In genomic region chr1:219304227-219305226, GRCh38 we compare ENCODE assay signal across 11 cellular contexts.
DNase-seq lines count a peak whose midpoint lies in the region; ATAC-seq, FAIRE-seq and TF ChIP-seq lines count a peak whose summit lies in the region.
"Had no signal": no experiment of that assay in that cellular context is flagged by ENCODE, and none has a peak within 500 bp of the region (broad histone marks: within the 10 kb centered on the region; RNA-seq: fewer than 3 reads in every experiment).

No MANE protein-coding gene starts in this region.

- H3K4me2 ChIP-seq in fibroblast of lung (ENCODE audit: extremely low read depth, insufficient read depth, low read length) (peak overlapping the region; percentile 1), smooth muscle cell (no peak overlapping the region)

- no peaks in the 10 kb centered on the region for H3K79me2 ChIP-seq in fibroblast of lung (ENCODE audit: control insufficient read depth, insufficient read depth, low read length)
- H3K79me2 ChIP-seq in smooth muscle cell (ENCODE audit: low read depth), result no peaks in the 10 kb centered on the region

- ATAC-seq in HG02840 (IDR thresholded peaks at IDR 0.05; ENCODE audit: low FRiP score, unreplicated experiment), result no peak
- ATAC-seq: gastrocnemius medialis had no signal

- peak; percentile 61 for DNase-seq in DMS 273 (lab: John Stamatoyannopoulos, UW; ENCODE audit: unreplicated experiment)
- DNase-seq in DMS 273 treated with DMSO at 0.1 percent for 48 hours (lab: John Stamatoyannopoulos, UW), result no peak
- DNase-seq in RCC 7860 (ENCODE audit: low spot score), result peak; percentile 78
- DNase-seq in fibroblast of lung (ENCODE audit: low read depth in 2 of 2), result peak; percentile 44 to 95
- DNase-seq in smooth muscle cell (lab: John Stamatoyannopoulos, UW; ENCODE audit: unreplicated experiment), result no peak
- no peak for DNase-seq in effector CD4-positive, alpha-beta T cell
- no peak for DNase-seq in NCI-H1694 (lab: John Stamatoyannopoulos, UW)
- DNase-seq: gastrocnemius medialis, NCI-H446 treated with DMSO at 0.1 percent for 48 hours had no signal

- H3K27me3 ChIP-seq in fibroblast of lung (ENCODE audit: control insufficient read depth, insufficient read depth, low read length) (no peaks in the 10 kb centered on the region), smooth muscle cell (ENCODE audit: low read depth) (no peaks in the 10 kb centered on the region)
- H3K27me3 ChIP-seq: gastrocnemius medialis had no signal

- H3K27ac ChIP-seq in fibroblast of lung (ENCODE audit: insufficient read depth, low read length), result no peak overlapping the region
- peak overlapping the region; percentile 0 for H3K27ac ChIP-seq in smooth muscle cell (ENCODE audit: low read depth)
- H3K27ac ChIP-seq: 22Rv1, gastrocnemius medialis had no signal

- H3K4me1 ChIP-seq in fibroblast of lung (ENCODE audit: control insufficient read depth, extremely low read depth, insufficient read depth, low read length), result peaks cover 3% of the 10 kb centered on the region
- no peaks in the 10 kb centered on the region for H3K4me1 ChIP-seq in smooth muscle cell (ENCODE audit: low read depth)

- H3F3A ChIP-seq in smooth muscle cell (ENCODE audit: low read depth), result no peaks in the 10 kb centered on the region

- no peaks in the 10 kb centered on the region for H4K20me1 ChIP-seq in fibroblast of lung (ENCODE audit: control insufficient read depth, extremely low read depth, insufficient read depth, low read length)
- H4K20me1 ChIP-seq in smooth muscle cell (ENCODE audit: low read depth), result no peaks in the 10 kb centered on the region

- no peaks in the 10 kb centered on the region for H3K9me3 ChIP-seq in fibroblast of lung (ENCODE audit: control insufficient read depth, insufficient read depth, low read depth, low read length)
- H3K9me3 ChIP-seq in smooth muscle cell (replicated peaks; ENCODE audit: low read depth), result no peaks in the 10 kb centered on the region
- H3K9me3 ChIP-seq: gastrocnemius medialis had no signal

- H3K9ac ChIP-seq in fibroblast of lung (ENCODE audit: insufficient read depth, low read length) (no peak overlapping the region), smooth muscle cell (ENCODE audit: low read depth) (no peak overlapping the region)

- peak; percentile 45 for FAIRE-seq in RCC 7860 (lab: Jason Lieb, UNC)

- H3K4me3 ChIP-seq in fibroblast of lung (replicated peaks in 1 of 4; ENCODE audit: control extremely low read depth in 1 of 4, insufficient read depth in 1 of 4, low read depth in 3 of 4, low read length in 4 of 4) (no peak overlapping the region), smooth muscle cell (no peak overlapping the region)
- H3K4me3 ChIP-seq: gastrocnemius medialis had no signal

- no peak for TF ChIP-seq CTCF in fibroblast of lung (conservative IDR thresholded peaks at IDR 0.05 in 1 of 2, IDR thresholded peaks at IDR 0.05 in 1 of 2; ENCODE audit: low read depth in 1 of 2, low read length in 2 of 2)
- no peak for TF ChIP-seq CTCF in smooth muscle cell (IDR thresholded peaks at IDR 0.05; ENCODE audit: borderline replicate concordance, insufficient read depth, poor library complexity, severe bottlenecking)

- WGBS in smooth muscle cell (ENCODE audit: low lambda C conversion rate), result 72% methylated on average over 9 of the region's 9 CpGs

- H3K36me3 ChIP-seq in fibroblast of lung (ENCODE audit: control insufficient read depth, insufficient read depth, low read length) (no peaks in the 10 kb centered on the region), smooth muscle cell (ENCODE audit: low read depth) (no peaks in the 10 kb centered on the region)
- H3K36me3 ChIP-seq: gastrocnemius medialis had no signal

- H2AFZ ChIP-seq in fibroblast of lung (ENCODE audit: low read length) (no peak overlapping the region), smooth muscle cell (ENCODE audit: low read depth) (no peak overlapping the region)

Comparison
In these comparisons a context has a peak if more than half of its experiments do, and no peak if none do; other contexts are left out.
1. DNase-seq: peak in DMS 273 (single experiment), RCC 7860 (single experiment) and fibroblast of lung (2 of 2); none in DMS 273 treated with DMSO at 0.1 percent for 48 hours (single experiment), smooth muscle cell (single experiment), effector CD4-positive, alpha-beta T cell (single experiment) and NCI-H1694 (single experiment).